ENCODE assay signal across 23 cellular contexts in the genomic region with DNA sequence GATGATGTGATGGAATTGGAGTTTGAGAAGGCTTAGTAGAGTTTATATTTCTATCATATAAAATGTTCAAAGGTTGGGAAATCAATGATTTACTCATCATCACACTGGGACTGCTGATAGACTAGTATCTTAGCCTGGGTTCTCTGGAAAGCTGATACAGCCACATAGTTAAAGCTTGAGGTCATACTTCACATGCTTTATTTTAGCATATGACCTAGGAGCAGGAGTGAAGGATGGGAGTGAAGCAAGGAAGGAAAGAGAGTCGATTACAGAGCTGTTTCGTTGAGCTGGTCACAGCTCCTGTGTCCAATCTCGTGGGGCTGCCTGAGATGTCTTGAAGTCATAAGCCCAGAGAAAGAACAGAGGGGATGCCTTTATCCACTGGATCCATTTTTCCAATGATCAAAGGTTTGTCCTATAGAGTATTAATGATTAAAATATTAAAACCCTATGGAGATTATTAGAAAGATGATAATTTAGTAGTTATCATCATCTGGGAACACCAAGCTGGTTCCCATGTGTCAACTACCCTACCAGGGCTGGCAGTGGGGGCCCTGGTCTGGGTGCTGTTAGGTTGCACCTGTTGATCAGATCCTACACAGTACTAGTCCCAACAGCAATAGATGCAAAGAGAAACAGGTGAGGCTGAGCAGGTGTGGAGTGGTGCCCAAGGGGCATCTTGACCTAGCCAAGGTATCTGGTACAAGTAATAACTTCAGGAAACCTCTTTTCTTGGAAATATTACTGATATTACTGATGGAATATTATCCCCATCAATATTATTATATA.
DNase-seq lines count a peak whose midpoint lies in the region; ATAC-seq, FAIRE-seq and TF ChIP-seq lines count a peak whose summit lies in the region.
"Had no signal": no experiment of that assay in that cellular context is flagged by ENCODE, and none has a peak within 500 bp of the region (broad histone marks: within the 10 kb centered on the region; RNA-seq: fewer than 3 reads in every experiment).

No MANE protein-coding gene starts in this region.

- DNase-seq in left ventricle myocardium superior = no peak
- no peak for DNase-seq in Right ventricle myocardium superior
- DNase-seq in bronchial epithelial cell (ENCODE audit: low read depth) = peak; percentile 52
- DNase-seq in iris pigment epithelial cell (ENCODE audit: low read depth) = peak; percentile 92
- no peak for DNase-seq in NCI-H146 treated with DMSO at 0.1 percent for 48 hours (lab: John Stamatoyannopoulos, UW; ENCODE audit: unreplicated experiment)
- no peak for DNase-seq in NCI-H345 treated with DMSO at 0.1 percent for 48 hours (lab: John Stamatoyannopoulos, UW; ENCODE audit: unreplicated experiment)
- DNase-seq: activated CD4-positive, alpha-beta memory T cell treated with anti-CD3 and anti-CD28 coated beads for 36 hours; activated naive CD4-positive, alpha-beta T cell; amygdala; DMS153; effector CD8-positive, alpha-beta T cell; islet precursor cell; naive thymus-derived CD4-positive, alpha-beta T cell; NCI-H1105 treated with DMSO at 0.1 percent for 48 hours; NCI-H2171 treated with DMSO at 0.1 percent for 48 hours; NCI-H774; OCI-M1; ovary; right lobe of liver; stimulated activated naive CD8-positive, alpha-beta T cell treated with anti-CD3 and anti-CD28 coated beads, Interleukin-15, Interleukin-2, amounts not matched to agents 100 U/mL and 50 U/mL, for 24 hours; T-helper 2 cell had no signal

- intact Hi-C loops in left ventricle myocardium superior (cut with micrococcal nuclease) (no loop called here), Right ventricle myocardium superior (cut with DNase I) (no loop called here)

- no peaks in the 10 kb centered on the region for H3K36me3 ChIP-seq in bronchial epithelial cell (ENCODE audit: control insufficient read depth, insufficient read depth, low read length)
- H3K36me3 ChIP-seq: ovary, right lobe of liver had no signal

- ATAC-seq in left ventricle myocardium superior (peak; percentile 50), Right ventricle myocardium superior (ENCODE audit: poor library complexity) (no peak), GM19324 (IDR thresholded peaks at IDR 0.05; ENCODE audit: low FRiP score, unreplicated experiment) (no peak), HG02571 (IDR thresholded peaks at IDR 0.05; ENCODE audit: unreplicated experiment) (no peak)
- ATAC-seq: naive thymus-derived CD4-positive, alpha-beta T cell; stimulated activated naive CD8-positive, alpha-beta T cell treated with anti-CD3 and anti-CD28 coated beads, Interleukin-15, Interleukin-2, amounts not matched to agents 100 U/mL and 50 U/mL, for 24 hours had no signal

- no peak for TF ChIP-seq CTCF in bronchial epithelial cell (IDR thresholded peaks at IDR 0.05; ENCODE audit: insufficient read depth, low read length, severe bottlenecking)

- no peaks in the 10 kb centered on the region for H3K27me3 ChIP-seq in bronchial epithelial cell (ENCODE audit: control insufficient read depth, insufficient read depth, low read length)
- H3K27me3 ChIP-seq: ovary, right lobe of liver had no signal

- no peak for FAIRE-seq in bronchial epithelial cell (lab: Jason Lieb, UNC)

- H3K4me3 ChIP-seq in bronchial epithelial cell (ENCODE audit: low read depth, low read length) = no peak overlapping the region
- H3K4me3 ChIP-seq: ovary, right lobe of liver had no signal

Comparison
In these comparisons a context has a peak if more than half of its experiments do, and no peak if none do; other contexts are left out.
1. DNase-seq: peak in bronchial epithelial cell (single experiment) and iris pigment epithelial cell (single experiment); none in left ventricle myocardium superior (single experiment), Right ventricle myocardium superior (single experiment), NCI-H146 treated with DMSO at 0.1 percent for 48 hours (single experiment) and NCI-H345 treated with DMSO at 0.1 percent for 48 hours (single experiment).